Comparison of ENCODE assay signal across 1 cellular context in the genomic region with DNA sequence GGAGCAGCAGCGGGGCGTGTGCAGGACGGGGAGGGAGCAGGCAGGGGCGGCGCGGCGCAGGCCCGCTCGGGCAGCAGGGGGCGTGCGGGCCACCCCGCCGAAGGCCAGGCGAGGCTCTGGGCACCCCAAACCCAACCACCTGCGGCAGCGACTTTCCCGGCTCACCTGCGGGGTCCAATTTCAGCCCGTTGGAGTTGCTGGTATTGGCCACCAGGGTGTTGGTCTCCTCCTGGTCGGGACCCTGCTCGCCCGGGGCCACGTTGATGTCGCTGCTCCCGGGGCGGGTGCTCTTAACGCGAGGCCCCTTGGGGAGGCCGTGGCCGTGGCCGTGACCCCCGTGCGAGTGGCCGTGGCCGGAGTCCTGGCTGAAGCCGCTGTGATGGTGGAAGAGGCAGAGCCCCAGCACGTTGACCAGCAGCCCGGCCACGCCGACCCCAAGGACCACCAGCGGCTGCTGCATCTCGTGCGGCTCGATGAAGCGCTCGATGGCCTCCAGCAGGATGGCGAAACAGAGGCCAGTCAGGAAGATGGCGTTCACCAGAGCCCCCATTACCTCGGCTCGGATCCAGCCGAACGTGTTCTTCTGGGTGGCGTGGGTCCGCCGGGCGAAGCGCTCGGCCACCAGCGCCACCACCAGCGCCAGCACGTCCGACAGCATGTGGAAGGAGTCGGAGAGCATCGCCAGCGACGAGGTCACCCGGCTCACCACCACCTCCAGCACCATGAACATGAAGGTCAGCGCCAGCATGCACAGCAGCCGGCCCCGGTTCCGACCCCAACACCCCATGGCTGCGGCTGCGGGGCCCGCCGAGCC.
TF ChIP-seq lines count a peak whose summit lies in the region.

No MANE protein-coding gene starts in this region.

TF ChIP-seq in HepG2, 621 proteins besides CTCF, POLR2A, EP300 and RAD21 (continued from another document and continues in another):
- TF ChIP-seq NFRKB (IDR thresholded peaks at IDR 0.05) (no peak), FOXM1 (CRISPR knock-in tag; IDR thresholded peaks at IDR 0.05) (no peak), ZNF781 (CRISPR knock-in tag; IDR thresholded peaks at IDR 0.05; ENCODE audit: borderline replicate concordance, not compliant biosample characterization) (no peak), KDM3A (CRISPR knock-in tag; IDR thresholded peaks at IDR 0.05; ENCODE audit: low read depth) (no peak; the same call in 1 of the 2 replicates), ZNF652 (CRISPR knock-in tag; IDR thresholded peaks at IDR 0.05; ENCODE audit: borderline replicate concordance, low read depth) (no peak), AKAP8 (CRISPR knock-in tag; IDR thresholded peaks at IDR 0.05) (0 out of 2 replicates have a peak, but pooled peaks have one; percentile 74), ZBTB20 (CRISPR knock-in tag; IDR thresholded peaks at IDR 0.05; ENCODE audit: borderline replicate concordance, low read depth) (no peak), TCF7 (IDR thresholded peaks at IDR 0.05; ENCODE audit: low read depth) (no peak), NFIB (CRISPR knock-in tag; IDR thresholded peaks at IDR 0.05; ENCODE audit: borderline replicate concordance) (no peak), ZNF883 (CRISPR knock-in tag; IDR thresholded peaks at IDR 0.05; ENCODE audit: not compliant biosample characterization) (peak; percentile 85), ZNF337 (CRISPR knock-in tag; IDR thresholded peaks at IDR 0.05; ENCODE audit: borderline replicate concordance, low read depth) (peak; percentile 65; the same call in 1 of the 2 replicates), GLI4 (CRISPR knock-in tag; IDR thresholded peaks at IDR 0.05; ENCODE audit: borderline replicate concordance) (peak; percentile 85; the same call in 1 of the 2 replicates), MTA3 (CRISPR knock-in tag; IDR thresholded peaks at IDR 0.05) (no peak), PTBP1 (IDR thresholded peaks at IDR 0.05; ENCODE audit: low read depth, low read length, poor library complexity, severe bottlenecking) (no peak), REPIN1 (CRISPR knock-in tag; IDR thresholded peaks at IDR 0.05; ENCODE audit: borderline replicate concordance, low read depth) (peak; percentile 89), CHCHD3 (CRISPR knock-in tag; IDR thresholded peaks at IDR 0.05) (no peak), THYN1 (CRISPR knock-in tag; IDR thresholded peaks at IDR 0.05; ENCODE audit: borderline replicate concordance, low read depth) (0 out of 2 replicates have a peak, but pooled peaks have one; percentile 65), NRL (CRISPR knock-in tag; IDR thresholded peaks at IDR 0.05; ENCODE audit: borderline replicate concordance) (no peak; the same call in 1 of the 2 replicates), PHB2 (IDR thresholded peaks at IDR 0.05; ENCODE audit: partially characterized antibody) (no peak), TAF1 (CRISPR knock-in tag; IDR thresholded peaks at IDR 0.05) (peak; percentile 43), KDM1A (CRISPR knock-in tag; IDR thresholded peaks at IDR 0.05) (no peak), FOSL2 (CRISPR knock-in tag; IDR thresholded peaks at IDR 0.05) (peak; percentile 36; the same call in 1 of the 2 replicates), ZNF776 (CRISPR knock-in tag; IDR thresholded peaks at IDR 0.05) (peak; percentile 38; the same call in 1 of the 2 replicates), HHEX (CRISPR knock-in tag; IDR thresholded peaks at IDR 0.05) (no peak), PCBP1 (IDR thresholded peaks at IDR 0.05; ENCODE audit: borderline replicate concordance, low read depth, low read length) (no peak)
- TF ChIP-seq, protein P1, sequence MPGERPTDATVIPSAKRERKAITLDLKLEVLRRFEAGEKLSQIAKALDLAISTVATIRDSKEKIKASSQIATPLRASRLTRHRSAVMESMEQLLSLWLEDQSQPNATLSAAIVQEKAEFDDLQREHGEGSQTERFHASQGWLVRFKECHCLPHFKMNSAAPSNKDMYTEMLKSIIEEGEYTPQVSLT (CRISPR knock-in tag; IDR thresholded peaks at IDR 0.05; ENCODE audit: borderline replicate concordance, low read depth): no peak
- TF ChIP-seq, protein P2, sequence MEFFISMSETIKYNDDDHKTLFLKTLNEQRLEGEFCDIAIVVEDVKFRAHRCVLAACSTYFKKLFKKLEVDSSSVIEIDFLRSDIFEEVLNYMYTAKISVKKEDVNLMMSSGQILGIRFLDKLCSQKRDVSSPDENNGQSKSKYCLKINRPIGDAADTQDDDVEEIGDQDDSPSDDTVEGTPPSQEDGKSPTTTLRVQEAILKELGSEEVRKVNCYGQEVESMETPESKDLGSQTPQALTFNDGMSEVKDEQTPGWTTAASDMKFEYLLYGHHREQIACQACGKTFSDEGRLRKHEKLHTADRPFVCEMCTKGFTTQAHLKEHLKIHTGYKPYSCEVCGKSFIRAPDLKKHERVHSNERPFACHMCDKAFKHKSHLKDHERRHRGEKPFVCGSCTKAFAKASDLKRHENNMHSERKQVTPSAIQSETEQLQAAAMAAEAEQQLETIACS (CRISPR knock-in tag; IDR thresholded peaks at IDR 0.05): no peak
- TF ChIP-seq, protein P3, sequence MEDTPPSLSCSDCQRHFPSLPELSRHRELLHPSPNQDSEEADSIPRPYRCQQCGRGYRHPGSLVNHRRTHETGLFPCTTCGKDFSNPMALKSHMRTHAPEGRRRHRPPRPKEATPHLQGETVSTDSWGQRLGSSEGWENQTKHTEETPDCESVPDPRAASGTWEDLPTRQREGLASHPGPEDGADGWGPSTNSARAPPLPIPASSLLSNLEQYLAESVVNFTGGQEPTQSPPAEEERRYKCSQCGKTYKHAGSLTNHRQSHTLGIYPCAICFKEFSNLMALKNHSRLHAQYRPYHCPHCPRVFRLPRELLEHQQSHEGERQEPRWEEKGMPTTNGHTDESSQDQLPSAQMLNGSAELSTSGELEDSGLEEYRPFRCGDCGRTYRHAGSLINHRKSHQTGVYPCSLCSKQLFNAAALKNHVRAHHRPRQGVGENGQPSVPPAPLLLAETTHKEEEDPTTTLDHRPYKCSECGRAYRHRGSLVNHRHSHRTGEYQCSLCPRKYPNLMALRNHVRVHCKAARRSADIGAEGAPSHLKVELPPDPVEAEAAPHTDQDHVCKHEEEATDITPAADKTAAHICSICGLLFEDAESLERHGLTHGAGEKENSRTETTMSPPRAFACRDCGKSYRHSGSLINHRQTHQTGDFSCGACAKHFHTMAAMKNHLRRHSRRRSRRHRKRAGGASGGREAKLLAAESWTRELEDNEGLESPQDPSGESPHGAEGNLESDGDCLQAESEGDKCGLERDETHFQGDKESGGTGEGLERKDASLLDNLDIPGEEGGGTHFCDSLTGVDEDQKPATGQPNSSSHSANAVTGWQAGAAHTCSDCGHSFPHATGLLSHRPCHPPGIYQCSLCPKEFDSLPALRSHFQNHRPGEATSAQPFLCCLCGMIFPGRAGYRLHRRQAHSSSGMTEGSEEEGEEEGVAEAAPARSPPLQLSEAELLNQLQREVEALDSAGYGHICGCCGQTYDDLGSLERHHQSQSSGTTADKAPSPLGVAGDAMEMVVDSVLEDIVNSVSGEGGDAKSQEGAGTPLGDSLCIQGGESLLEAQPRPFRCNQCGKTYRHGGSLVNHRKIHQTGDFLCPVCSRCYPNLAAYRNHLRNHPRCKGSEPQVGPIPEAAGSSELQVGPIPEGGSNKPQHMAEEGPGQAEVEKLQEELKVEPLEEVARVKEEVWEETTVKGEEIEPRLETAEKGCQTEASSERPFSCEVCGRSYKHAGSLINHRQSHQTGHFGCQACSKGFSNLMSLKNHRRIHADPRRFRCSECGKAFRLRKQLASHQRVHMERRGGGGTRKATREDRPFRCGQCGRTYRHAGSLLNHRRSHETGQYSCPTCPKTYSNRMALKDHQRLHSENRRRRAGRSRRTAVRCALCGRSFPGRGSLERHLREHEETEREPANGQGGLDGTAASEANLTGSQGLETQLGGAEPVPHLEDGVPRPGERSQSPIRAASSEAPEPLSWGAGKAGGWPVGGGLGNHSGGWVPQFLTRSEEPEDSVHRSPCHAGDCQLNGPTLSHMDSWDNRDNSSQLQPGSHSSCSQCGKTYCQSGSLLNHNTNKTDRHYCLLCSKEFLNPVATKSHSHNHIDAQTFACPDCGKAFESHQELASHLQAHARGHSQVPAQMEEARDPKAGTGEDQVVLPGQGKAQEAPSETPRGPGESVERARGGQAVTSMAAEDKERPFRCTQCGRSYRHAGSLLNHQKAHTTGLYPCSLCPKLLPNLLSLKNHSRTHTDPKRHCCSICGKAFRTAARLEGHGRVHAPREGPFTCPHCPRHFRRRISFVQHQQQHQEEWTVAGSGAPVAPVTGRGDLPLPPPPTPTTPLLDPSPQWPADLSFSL (CRISPR knock-in tag; IDR thresholded peaks at IDR 0.05): no peak
- TF ChIP-seq, protein P4, sequence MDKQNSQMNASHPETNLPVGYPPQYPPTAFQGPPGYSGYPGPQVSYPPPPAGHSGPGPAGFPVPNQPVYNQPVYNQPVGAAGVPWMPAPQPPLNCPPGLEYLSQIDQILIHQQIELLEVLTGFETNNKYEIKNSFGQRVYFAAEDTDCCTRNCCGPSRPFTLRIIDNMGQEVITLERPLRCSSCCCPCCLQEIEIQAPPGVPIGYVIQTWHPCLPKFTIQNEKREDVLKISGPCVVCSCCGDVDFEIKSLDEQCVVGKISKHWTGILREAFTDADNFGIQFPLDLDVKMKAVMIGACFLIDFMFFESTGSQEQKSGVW (CRISPR knock-in tag; IDR thresholded peaks at IDR 0.05; ENCODE audit: borderline replicate concordance): no peak
- TF ChIP-seq, protein P5, sequence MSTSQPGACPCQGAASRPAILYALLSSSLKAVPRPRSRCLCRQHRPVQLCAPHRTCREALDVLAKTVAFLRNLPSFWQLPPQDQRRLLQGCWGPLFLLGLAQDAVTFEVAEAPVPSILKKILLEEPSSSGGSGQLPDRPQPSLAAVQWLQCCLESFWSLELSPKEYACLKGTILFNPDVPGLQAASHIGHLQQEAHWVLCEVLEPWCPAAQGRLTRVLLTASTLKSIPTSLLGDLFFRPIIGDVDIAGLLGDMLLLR (CRISPR knock-in tag; IDR thresholded peaks at IDR 0.05): no peak; the same call in none of the 2 replicates
- TF ChIP-seq, protein P6, sequence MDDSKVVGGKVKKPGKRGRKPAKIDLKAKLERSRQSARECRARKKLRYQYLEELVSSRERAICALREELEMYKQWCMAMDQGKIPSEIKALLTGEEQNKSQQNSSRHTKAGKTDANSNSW (CRISPR knock-in tag; IDR thresholded peaks at IDR 0.05; ENCODE audit: borderline replicate concordance): peak; percentile 42; the same call in 1 of the 2 replicates
- TF ChIP-seq, protein P7, sequence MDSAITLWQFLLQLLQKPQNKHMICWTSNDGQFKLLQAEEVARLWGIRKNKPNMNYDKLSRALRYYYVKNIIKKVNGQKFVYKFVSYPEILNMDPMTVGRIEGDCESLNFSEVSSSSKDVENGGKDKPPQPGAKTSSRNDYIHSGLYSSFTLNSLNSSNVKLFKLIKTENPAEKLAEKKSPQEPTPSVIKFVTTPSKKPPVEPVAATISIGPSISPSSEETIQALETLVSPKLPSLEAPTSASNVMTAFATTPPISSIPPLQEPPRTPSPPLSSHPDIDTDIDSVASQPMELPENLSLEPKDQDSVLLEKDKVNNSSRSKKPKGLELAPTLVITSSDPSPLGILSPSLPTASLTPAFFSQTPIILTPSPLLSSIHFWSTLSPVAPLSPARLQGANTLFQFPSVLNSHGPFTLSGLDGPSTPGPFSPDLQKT (CRISPR knock-in tag; IDR thresholded peaks at IDR 0.05; ENCODE audit: borderline replicate concordance): no peak
- TF ChIP-seq, protein P8, sequence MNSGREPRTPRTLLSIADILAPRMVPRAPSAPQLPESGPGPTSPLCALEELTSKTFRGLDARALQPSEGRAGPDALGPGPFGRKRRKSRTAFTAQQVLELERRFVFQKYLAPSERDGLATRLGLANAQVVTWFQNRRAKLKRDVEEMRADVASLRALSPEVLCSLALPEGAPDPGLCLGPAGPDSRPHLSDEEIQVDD (CRISPR knock-in tag; IDR thresholded peaks at IDR 0.05; ENCODE audit: borderline replicate concordance): 0 out of 2 replicates have a peak, but pooled peaks have one; percentile 21
- TF ChIP-seq, protein P9, sequence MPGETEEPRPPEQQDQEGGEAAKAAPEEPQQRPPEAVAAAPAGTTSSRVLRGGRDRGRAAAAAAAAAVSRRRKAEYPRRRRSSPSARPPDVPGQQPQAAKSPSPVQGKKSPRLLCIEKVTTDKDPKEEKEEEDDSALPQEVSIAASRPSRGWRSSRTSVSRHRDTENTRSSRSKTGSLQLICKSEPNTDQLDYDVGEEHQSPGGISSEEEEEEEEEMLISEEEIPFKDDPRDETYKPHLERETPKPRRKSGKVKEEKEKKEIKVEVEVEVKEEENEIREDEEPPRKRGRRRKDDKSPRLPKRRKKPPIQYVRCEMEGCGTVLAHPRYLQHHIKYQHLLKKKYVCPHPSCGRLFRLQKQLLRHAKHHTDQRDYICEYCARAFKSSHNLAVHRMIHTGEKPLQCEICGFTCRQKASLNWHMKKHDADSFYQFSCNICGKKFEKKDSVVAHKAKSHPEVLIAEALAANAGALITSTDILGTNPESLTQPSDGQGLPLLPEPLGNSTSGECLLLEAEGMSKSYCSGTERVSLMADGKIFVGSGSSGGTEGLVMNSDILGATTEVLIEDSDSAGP (CRISPR knock-in tag; IDR thresholded peaks at IDR 0.05; ENCODE audit: borderline replicate concordance): peak; percentile 89
- TF ChIP-seq, protein P10, sequence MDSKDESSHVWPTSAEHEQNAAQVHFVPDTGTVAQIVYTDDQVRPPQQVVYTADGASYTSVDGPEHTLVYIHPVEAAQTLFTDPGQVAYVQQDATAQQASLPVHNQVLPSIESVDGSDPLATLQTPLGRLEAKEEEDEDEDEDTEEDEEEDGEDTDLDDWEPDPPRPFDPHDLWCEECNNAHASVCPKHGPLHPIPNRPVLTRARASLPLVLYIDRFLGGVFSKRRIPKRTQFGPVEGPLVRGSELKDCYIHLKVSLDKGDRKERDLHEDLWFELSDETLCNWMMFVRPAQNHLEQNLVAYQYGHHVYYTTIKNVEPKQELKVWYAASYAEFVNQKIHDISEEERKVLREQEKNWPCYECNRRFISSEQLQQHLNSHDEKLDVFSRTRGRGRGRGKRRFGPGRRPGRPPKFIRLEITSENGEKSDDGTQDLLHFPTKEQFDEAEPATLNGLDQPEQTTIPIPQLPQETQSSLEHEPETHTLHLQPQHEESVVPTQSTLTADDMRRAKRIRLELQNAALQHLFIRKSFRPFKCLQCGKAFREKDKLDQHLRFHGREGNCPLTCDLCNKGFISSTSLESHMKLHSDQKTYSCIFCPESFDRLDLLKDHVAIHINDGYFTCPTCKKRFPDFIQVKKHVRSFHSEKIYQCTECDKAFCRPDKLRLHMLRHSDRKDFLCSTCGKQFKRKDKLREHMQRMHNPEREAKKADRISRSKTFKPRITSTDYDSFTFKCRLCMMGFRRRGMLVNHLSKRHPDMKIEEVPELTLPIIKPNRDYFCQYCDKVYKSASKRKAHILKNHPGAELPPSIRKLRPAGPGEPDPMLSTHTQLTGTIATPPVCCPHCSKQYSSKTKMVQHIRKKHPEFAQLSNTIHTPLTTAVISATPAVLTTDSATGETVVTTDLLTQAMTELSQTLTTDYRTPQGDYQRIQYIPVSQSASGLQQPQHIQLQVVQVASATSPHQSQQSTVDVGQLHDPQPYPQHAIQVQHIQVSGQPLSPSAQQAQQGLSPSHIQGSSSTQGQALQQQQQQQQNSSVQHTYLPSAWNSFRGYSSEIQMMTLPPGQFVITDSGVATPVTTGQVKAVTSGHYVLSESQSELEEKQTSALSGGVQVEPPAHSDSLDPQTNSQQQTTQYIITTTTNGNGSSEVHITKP (CRISPR knock-in tag; IDR thresholded peaks at IDR 0.05; ENCODE audit: low read depth): no peak
- TF ChIP-seq, protein P11, sequence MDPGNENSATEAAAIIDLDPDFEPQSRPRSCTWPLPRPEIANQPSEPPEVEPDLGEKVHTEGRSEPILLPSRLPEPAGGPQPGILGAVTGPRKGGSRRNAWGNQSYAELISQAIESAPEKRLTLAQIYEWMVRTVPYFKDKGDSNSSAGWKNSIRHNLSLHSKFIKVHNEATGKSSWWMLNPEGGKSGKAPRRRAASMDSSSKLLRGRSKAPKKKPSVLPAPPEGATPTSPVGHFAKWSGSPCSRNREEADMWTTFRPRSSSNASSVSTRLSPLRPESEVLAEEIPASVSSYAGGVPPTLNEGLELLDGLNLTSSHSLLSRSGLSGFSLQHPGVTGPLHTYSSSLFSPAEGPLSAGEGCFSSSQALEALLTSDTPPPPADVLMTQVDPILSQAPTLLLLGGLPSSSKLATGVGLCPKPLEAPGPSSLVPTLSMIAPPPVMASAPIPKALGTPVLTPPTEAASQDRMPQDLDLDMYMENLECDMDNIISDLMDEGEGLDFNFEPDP (CRISPR knock-in tag; conservative IDR thresholded peaks at IDR 0.05): no peak
